In the genomic region with DNA sequence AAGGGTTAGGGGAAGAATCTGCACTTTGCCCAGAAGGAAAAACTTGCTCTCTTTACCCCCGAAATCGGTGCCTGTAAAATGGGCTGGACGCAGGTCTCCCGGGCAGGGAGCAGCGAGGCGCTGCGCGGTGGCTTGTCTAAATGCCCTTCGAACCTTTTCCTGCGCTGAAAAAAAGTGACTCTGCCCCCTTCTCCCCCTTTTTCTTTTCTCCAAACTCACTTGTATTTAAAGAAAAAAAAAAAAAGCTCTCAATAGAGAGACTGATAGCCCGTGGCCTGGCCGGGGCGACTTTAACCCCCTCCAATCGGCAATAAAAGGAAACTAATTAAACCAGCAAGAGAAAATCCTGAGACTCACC, we compare ENCODE assay signal across 9 cellular contexts. TPM values are rescaled to one million over a fixed set of nuclear protein-coding genes. Genes with fewer than 3 reads are reported as not detected.
DNase-seq lines count a peak whose midpoint lies in the region; ATAC-seq and TF ChIP-seq lines count a peak whose summit lies in the region.
"Had no signal": no experiment of that assay in that cellular context is flagged by ENCODE, and none has a peak within 500 bp of the region (broad histone marks: within the 10 kb centered on the region; RNA-seq: fewer than 3 reads in every experiment).

No MANE protein-coding gene starts in this region.

- H3K36me3 ChIP-seq in SJSA1 (no peaks in the 10 kb centered on the region), fibroblast of lung (ENCODE audit: control insufficient read depth, insufficient read depth, low read length) (no peaks in the 10 kb centered on the region), skeletal muscle tissue (ENCODE audit: control insufficient read depth in 3 of 3, insufficient read depth in 3 of 3, low read length in 3 of 3) (no peaks in the 10 kb centered on the region)

- TF ChIP-seq CTCF in fibroblast of lung (conservative IDR thresholded peaks at IDR 0.05 in 1 of 2, IDR thresholded peaks at IDR 0.05 in 1 of 2; ENCODE audit: low read depth in 1 of 2, low read length in 2 of 2): no peak

- no peaks in the 10 kb centered on the region for H3K4me1 ChIP-seq in SJSA1 (replicated peaks)
- H3K4me1 ChIP-seq in fibroblast of lung (ENCODE audit: control insufficient read depth, extremely low read depth, insufficient read depth, low read length): no peaks in the 10 kb centered on the region
- H3K4me1 ChIP-seq in skeletal muscle tissue (ENCODE audit: control insufficient read depth in 3 of 3, insufficient read depth in 3 of 3, low read length in 3 of 3): peaks cover 10 to 22% (median 18%) of the 10 kb centered on the region in 3 donors

- H3K4me3 ChIP-seq in SJSA1: peak overlapping the region; percentile 17; the same call in 1 of the 2 replicates
- H3K4me3 ChIP-seq in fibroblast of lung (replicated peaks in 1 of 4; ENCODE audit: control extremely low read depth in 1 of 4, insufficient read depth in 1 of 4, low read depth in 3 of 4, low read length in 4 of 4): peak overlapping the region; percentile 12 to 30 (median 18)
- H3K4me3 ChIP-seq in skeletal muscle tissue (ENCODE audit: low read length in 3 of 3): peak overlapping the region in 2 of 3 donors; percentile 31 to 69

- no peak overlapping the region for H3K9ac ChIP-seq in fibroblast of lung (ENCODE audit: insufficient read depth, low read length)
- no peak overlapping the region for H3K9ac ChIP-seq in skeletal muscle tissue (ENCODE audit: low read depth in 1 of 3, low read length in 3 of 3)

- H3K4me2 ChIP-seq in fibroblast of lung (ENCODE audit: extremely low read depth, insufficient read depth, low read length): peak overlapping the region; percentile 51

- H4K20me1 ChIP-seq in fibroblast of lung (ENCODE audit: control insufficient read depth, extremely low read depth, insufficient read depth, low read length): no peaks in the 10 kb centered on the region

- DNase-seq in NCI-H82 (lab: John Stamatoyannopoulos, UW) (peak; percentile 29), NCI-H82 treated with DMSO at 0.1 percent for 48 hours (lab: John Stamatoyannopoulos, UW; ENCODE audit: unreplicated experiment) (no peak), SJSA1 (ENCODE audit: low read depth in 1 of 2, low spot score in 2 of 2) (no peak), fibroblast of lung (ENCODE audit: low read depth in 2 of 2) (no peak), epidermal melanocyte (ENCODE audit: insufficient read length, low spot score) (no peak), glomerular visceral epithelial cell (ENCODE audit: extremely low spot score) (no peak)

- H3K9me3 ChIP-seq in SJSA1 (replicated peaks) (peaks cover 9% of the 10 kb centered on the region), fibroblast of lung (ENCODE audit: control insufficient read depth, insufficient read depth, low read depth, low read length) (no peaks in the 10 kb centered on the region), skeletal muscle tissue (ENCODE audit: control insufficient read depth in 3 of 3, low read length in 3 of 3) (peaks cover 0 to 3% (median 0%) of the 10 kb centered on the region in 3 donors)

- no peak for ATAC-seq in HG03354 (IDR thresholded peaks at IDR 0.05; ENCODE audit: poor library complexity, severe bottlenecking, unreplicated experiment)

- no peaks in the 10 kb centered on the region for H3K79me2 ChIP-seq in fibroblast of lung (ENCODE audit: control insufficient read depth, insufficient read depth, low read length)

- no peak overlapping the region for H2AFZ ChIP-seq in fibroblast of lung (ENCODE audit: low read length)

- H3K27me3 ChIP-seq in SJSA1 (replicated peaks): peaks cover 67% of the 10 kb centered on the region
- H3K27me3 ChIP-seq in fibroblast of lung (ENCODE audit: control insufficient read depth, insufficient read depth, low read length): peaks cover 40% of the 10 kb centered on the region
- peaks cover 82 to 94% (median 90%) of the 10 kb centered on the region in 3 donors for H3K27me3 ChIP-seq in skeletal muscle tissue (ENCODE audit: control insufficient read depth in 3 of 3, insufficient read depth in 3 of 3, low read length in 3 of 3)

- H3K27ac ChIP-seq in SJSA1 (no peak overlapping the region), fibroblast of lung (ENCODE audit: insufficient read depth, low read length) (no peak overlapping the region), skeletal muscle tissue (ENCODE audit: low read depth, low read length) (no peak overlapping the region)

RNA-seq across cellular contexts. Expression of a gene that starts 0.3 kb away (rescaled TPM):
- not detected in 2 replicates for total RNA-seq in SJSA1 (2014; rRNA removed; shearing (Covaris generic))
- not detected in 2 replicates for total RNA-seq in fibroblast of lung
- not detected in 2 replicates for polyA plus RNA-seq in fibroblast of lung
- not detected in 2 replicates for polyA plus RNA-seq in fibroblast of lung (2012)
- polyA minus RNA-seq in fibroblast of lung (ENCODE audit: low replicate concordance): not detected in 2 replicates
- not detected for total RNA-seq in skeletal muscle tissue
- total RNA-seq: OCI-LY7 had no signal
